20 cellular contexts compared by ENCODE assay signal in genomic region chr5:171067540-171068130, GRCh38.
DNase-seq lines count a peak whose midpoint lies in the region; ATAC-seq, FAIRE-seq and TF ChIP-seq lines count a peak whose summit lies in the region.
"Had no signal": no experiment of that assay in that cellular context is flagged by ENCODE, and none has a peak within 500 bp of the region (broad histone marks: within the 10 kb centered on the region; RNA-seq: fewer than 3 reads in every experiment).

No MANE protein-coding gene starts in this region.

- WGBS in GM23248 (ENCODE audit: low coverage in 1 of 2, low lambda C conversion rate in 2 of 2, missing lambda C conversion rate in 2 of 2), 2 experiments = 32% methylated on average over 2 of the region's 2 CpGs
- 89% methylated on average over 2 of the region's 2 CpGs; no CpG with 5 or more reads in 1 of the 2 experiments for WGBS in endodermal cell (ENCODE audit: insufficient coverage in 1 of 2, insufficient read length in 1 of 2), 2 experiments

- H3K4me3 ChIP-seq in GM23248 (no peak overlapping the region), HEK293 (ENCODE audit: low read depth, low read length) (no peak overlapping the region), endodermal cell (ENCODE audit: low read length) (peak overlapping the region; percentile 51), HAP-1 (no peak overlapping the region)
- H3K4me3 ChIP-seq: BLaER1, GM23338 had no signal

- TF ChIP-seq CTCF in HEK293 (tag by site-specific recombination; IDR thresholded peaks at IDR 0.05) (no peak), WTC11 (IDR thresholded peaks at IDR 0.05) (no peak), endodermal cell (conservative IDR thresholded peaks at IDR 0.05) (no peak)

- POLR2A ChIA-PET in HEK293 (lab: Yijun Ruan, JAX) = no interaction called here
- POLR2A ChIA-PET in WTC11 (lab: Charles Lee) = no interaction called here

- no peak overlapping the region for H3K27ac Mint-ChIP-seq in WTC11
- H3K27ac Mint-ChIP-seq in endodermal cell = no peak overlapping the region
- no peak overlapping the region for H3K27ac Mint-ChIP-seq in activated CD4-positive, alpha-beta T cell treated with anti-CD3 and anti-CD28 coated beads, Interleukin-2, amount 10 ng/mL, durations not matched to agents 24 days and 14 days
- H3K27ac Mint-ChIP-seq: B cell; CD4-positive, CD25-positive, alpha-beta regulatory T cell; CD8-positive, alpha-beta T cell; GM23338; H9 had no signal

- H3K27ac ChIP-seq in GM23248 (no peak overlapping the region), HEK293 (ENCODE audit: extremely low read depth, low read depth, low read length) (no peak overlapping the region), endodermal cell (ENCODE audit: low read depth, low read length) (no peak overlapping the region)
- H3K27ac ChIP-seq: BLaER1, C4-2B had no signal

- H3K27me3 ChIP-seq in GM23248 (replicated peaks; ENCODE audit: insufficient read depth) = no peaks in the 10 kb centered on the region
- no peaks in the 10 kb centered on the region for H3K27me3 ChIP-seq in endodermal cell (ENCODE audit: control insufficient read depth, insufficient read depth, low read length, poor library complexity, severe bottlenecking)
- H3K27me3 ChIP-seq in HAP-1 (ENCODE audit: low read depth) = no peaks in the 10 kb centered on the region
- H3K27me3 ChIP-seq: BLaER1 had no signal

- peaks cover 55% of the 10 kb centered on the region for H3K9me3 Mint-ChIP-seq in WTC11
- peaks cover 57% of the 10 kb centered on the region for H3K9me3 Mint-ChIP-seq in endodermal cell
- peaks cover 22% of the 10 kb centered on the region for H3K9me3 Mint-ChIP-seq in activated CD4-positive, alpha-beta T cell treated with anti-CD3 and anti-CD28 coated beads, Interleukin-2, amount 10 ng/mL, durations not matched to agents 24 days and 14 days

- H3K4me1 ChIP-seq in GM23248 (ENCODE audit: insufficient read depth) (no peaks in the 10 kb centered on the region), HEK293 (ENCODE audit: control insufficient read depth, insufficient read depth, low read length) (no peaks in the 10 kb centered on the region), endodermal cell (ENCODE audit: control insufficient read depth, insufficient read depth, low read length) (no peaks in the 10 kb centered on the region), HAP-1 (no peaks in the 10 kb centered on the region)
- H3K4me1 ChIP-seq: BLaER1, Caco-2 had no signal

- no peak for FAIRE-seq in GM12891 (lab: Jason Lieb, UNC)
- FAIRE-seq: G401.6, GM19239 had no signal

- ATAC-seq in WTC11 = no peak
- ATAC-seq: CD8-positive, alpha-beta T cell; GM23338 had no signal

- H3K36me3 Mint-ChIP-seq in WTC11 (peaks cover 58% of the 10 kb centered on the region), endodermal cell (ENCODE audit: low read depth) (peaks cover 57% of the 10 kb centered on the region)
- no peaks in the 10 kb centered on the region for H3K36me3 Mint-ChIP-seq in activated CD4-positive, alpha-beta T cell treated with anti-CD3 and anti-CD28 coated beads, Interleukin-2, amount 10 ng/mL, durations not matched to agents 24 days and 14 days (ENCODE audit: low read depth)
- H3K36me3 Mint-ChIP-seq: CD4-positive, CD25-positive, alpha-beta regulatory T cell; CD8-positive, alpha-beta T cell had no signal

- no peaks in the 10 kb centered on the region for H4K20me1 ChIP-seq in GM23248 (ENCODE audit: insufficient read depth)
- H4K20me1 ChIP-seq: BLaER1 had no signal

- H3K79me2 ChIP-seq in GM23248 (ENCODE audit: insufficient read depth) = no peaks in the 10 kb centered on the region

- H3K4me3 Mint-ChIP-seq in WTC11 = no peak overlapping the region
- no peak overlapping the region for H3K4me3 Mint-ChIP-seq in endodermal cell
- H3K4me3 Mint-ChIP-seq in activated CD4-positive, alpha-beta T cell treated with anti-CD3 and anti-CD28 coated beads, Interleukin-2, amount 10 ng/mL, durations not matched to agents 24 days and 14 days = no peak overlapping the region
- H3K4me3 Mint-ChIP-seq: B cell; CD4-positive, CD25-positive, alpha-beta regulatory T cell; CD8-positive, alpha-beta T cell; GM23338; H9 had no signal

- H3K9ac ChIP-seq in GM23248 (no peak overlapping the region), endodermal cell (ENCODE audit: extremely low read depth, low read length, poor library complexity, severe bottlenecking) (no peak overlapping the region)
- H3K9ac ChIP-seq: BLaER1 had no signal

- H3K9me3 ChIP-seq in GM23248 (ENCODE audit: low read depth) (no peaks in the 10 kb centered on the region), HEK293 (ENCODE audit: control insufficient read depth, insufficient read depth, low read depth, low read length) (no peaks in the 10 kb centered on the region), endodermal cell (ENCODE audit: control insufficient read depth, low read length) (peaks cover 56% of the 10 kb centered on the region), HAP-1 (no peaks in the 10 kb centered on the region)

- no peak overlapping the region for H2AFZ ChIP-seq in GM23248
- H2AFZ ChIP-seq: GM23338 had no signal

- CTCF ChIA-PET in HEK293 (lab: Yijun Ruan, JAX) = interaction anchor here (0.6 to 0.7 kb wide), 2 partner anchors 89 to 270 kb away, joined by 3 to 6 read pairs; no protein-coding TSS in a partner anchor
- CTCF ChIA-PET in WTC11 (lab: Charles Lee) = no interaction called here

- no peaks in the 10 kb centered on the region for H3K9me2 ChIP-seq in GM23248 (ENCODE audit: insufficient read depth)

- no peak overlapping the region for H3K4me2 ChIP-seq in GM23248 (ENCODE audit: unreplicated experiment)
- H3K4me2 ChIP-seq: BLaER1, GM23338 had no signal

- H3K4me1 Mint-ChIP-seq in WTC11 (no peaks in the 10 kb centered on the region), endodermal cell (no peaks in the 10 kb centered on the region)
- H3K4me1 Mint-ChIP-seq in activated CD4-positive, alpha-beta T cell treated with anti-CD3 and anti-CD28 coated beads, Interleukin-2, amount 10 ng/mL, durations not matched to agents 24 days and 14 days = no peaks in the 10 kb centered on the region
- H3K4me1 Mint-ChIP-seq: B cell; CD4-positive, CD25-positive, alpha-beta regulatory T cell; GM23338; H9 had no signal

- H3K27me3 Mint-ChIP-seq in WTC11 (ENCODE audit: low read depth) (no peaks in the 10 kb centered on the region; the same call in 1 of the 2 replicates), endodermal cell (ENCODE audit: insufficient read depth) (no peaks in the 10 kb centered on the region)
- no peaks in the 10 kb centered on the region for H3K27me3 Mint-ChIP-seq in activated CD4-positive, alpha-beta T cell treated with anti-CD3 and anti-CD28 coated beads, Interleukin-2, amount 10 ng/mL, durations not matched to agents 24 days and 14 days
- H3K27me3 Mint-ChIP-seq: B cell; CD4-positive, CD25-positive, alpha-beta regulatory T cell had no signal

- H3K36me3 ChIP-seq in GM23248 (ENCODE audit: low read depth) = no peaks in the 10 kb centered on the region; the same call in 1 of the 2 replicates
- no peaks in the 10 kb centered on the region; a peak in 1 of 3 replicates for H3K36me3 ChIP-seq in HEK293 (ENCODE audit: control insufficient read depth in 2 of 2, insufficient read depth in 1 of 2, low read length in 2 of 2)
- peaks cover 20% of the 10 kb centered on the region for H3K36me3 ChIP-seq in endodermal cell (ENCODE audit: control insufficient read depth, insufficient read depth, low read length)
- H3K36me3 ChIP-seq in HAP-1 (replicated peaks) = no peaks in the 10 kb centered on the region
- H3K36me3 ChIP-seq: BLaER1 had no signal

- TF ChIP-seq POLR2A in GM12891 (IDR thresholded peaks at IDR 0.05; ENCODE audit: low read depth, low read length) = no peak

- intact Hi-C loops in activated CD4-positive, alpha-beta T cell treated with anti-CD3 and anti-CD28 coated beads, Interleukin-2, amount 10 ng/mL, durations not matched to agents 24 days and 14 days (cut with micrococcal nuclease) = no loop called here

- in situ Hi-C loops in GM23248 (cut with MboI) = no loop called here
- in situ Hi-C loops in HAP-1 (cut with MboI; ENCODE audit: low sequenced_read_pairs) = no loop called here

- DNase-seq in GM23248 (peak; percentile 2), WTC11 (ENCODE audit: low spot score) (no peak), endodermal cell (no peak), GM12891 (ENCODE audit: insufficient read length, low spot score) (no peak), NCI-H1105 treated with DMSO at 0.1 percent for 48 hours (lab: John Stamatoyannopoulos, UW) (no peak), HAP-1 (ENCODE audit: low spot score in 2 of 2) (no peak)
- DNase-seq in activated CD4-positive, alpha-beta T cell treated with anti-CD3 and anti-CD28 coated beads, Interleukin-2, amount 10 ng/mL, durations not matched to agents 24 days and 14 days = no peak
- DNase-seq: Caco-2; CD4-positive, CD25-positive, alpha-beta regulatory T cell; CD8-positive, alpha-beta T cell; DMS153; DND-41; H9 had no signal

- H3F3A ChIP-seq in GM23248 (ENCODE audit: insufficient read depth) = no peaks in the 10 kb centered on the region

TF ChIP-seq in HEK293, 187 proteins besides CTCF, POLR2A, EP300 and RAD21 (continues in another document):
- no peak for TF ChIP-seq ZNF777 (tag by site-specific recombination; IDR thresholded peaks at IDR 0.05; ENCODE audit: borderline replicate concordance)

TF ChIP-seq in WTC11, 78 proteins besides CTCF, POLR2A, EP300 and RAD21 (continues in another document):
- peak; percentile 82 for TF ChIP-seq ZNF317 (CRISPR knock-in tag; IDR thresholded peaks at IDR 0.05; ENCODE audit: borderline replicate concordance, low read depth)
- no peak for TF ChIP-seq NFE2L1 (CRISPR knock-in tag; IDR thresholded peaks at IDR 0.05)

TF ChIP-seq in GM12891, 5 proteins besides CTCF, POLR2A, EP300 and RAD21:
- no peak for TF ChIP-seq POU2F2 (IDR thresholded peaks at IDR 0.05; ENCODE audit: low read depth, low read length)
- TF ChIP-seq TAF1 (IDR thresholded peaks at IDR 0.05; ENCODE audit: low read depth, low read length) = no peak
- no peak for TF ChIP-seq SPI1 (IDR thresholded peaks at IDR 0.05; ENCODE audit: low read depth, low read length)
- TF ChIP-seq POLR2AphosphoS5 (IDR thresholded peaks at IDR 0.05; ENCODE audit: low read depth, low read length) = no peak
- no peak for TF ChIP-seq PAX5 (IDR thresholded peaks at IDR 0.05; ENCODE audit: insufficient read depth, low read length, severe bottlenecking)
